ENCODE assay signal across 9 cellular contexts in genomic region chr7:90412458-90413184, GRCh38. TPM values are rescaled to one million over a fixed set of nuclear protein-coding genes. Genes with fewer than 3 reads are reported as not detected.
A peak's percentile ranks its signal among the peaks of the same experiment; 100 is the strongest.
DNase-seq lines count a peak whose midpoint lies in the region; ATAC-seq and TF ChIP-seq lines count a peak whose summit lies in the region.
"Had no signal": no experiment of that assay in that cellular context is flagged by ENCODE, and none has a peak within 500 bp of the region (broad histone marks: within the 10 kb centered on the region; RNA-seq: fewer than 3 reads in every experiment).

No MANE protein-coding gene starts in this region.

- H3K4me3 ChIP-seq in kidney epithelial cell (ENCODE audit: low read depth, low read length) (no peak overlapping the region), neuronal stem cell (ENCODE audit: low read length in 2 of 2) (peak overlapping the region in 1 of 2 donors; percentile 49)

- H3K27ac ChIP-seq in neuronal stem cell (replicated peaks; ENCODE audit: low read length) = no peak overlapping the region

- peaks cover 2% of the 10 kb centered on the region for H3K79me1 ChIP-seq in neuronal stem cell (ENCODE audit: low read depth, low read length)

- H2BK15ac ChIP-seq in neuronal stem cell (ENCODE audit: low read length) = no peak overlapping the region

- no peaks in the 10 kb centered on the region for H3K27me3 Mint-ChIP-seq in activated CD4-positive, alpha-beta memory T cell treated with anti-CD3 and anti-CD28 coated beads for 36 hours

- POLR2A ChIA-PET in activated CD4-positive, alpha-beta memory T cell treated with anti-CD3 and anti-CD28 coated beads for 36 hours (lab: Charles Lee) = no interaction called here

- peak; percentile 60 for ATAC-seq in HG02981 (IDR thresholded peaks at IDR 0.05; ENCODE audit: unreplicated experiment)
- no peak for ATAC-seq in GM18870 (IDR thresholded peaks at IDR 0.05; ENCODE audit: unreplicated experiment)
- no peak for ATAC-seq in GM21717 (IDR thresholded peaks at IDR 0.05; ENCODE audit: unreplicated experiment)

- CTCF ChIA-PET in activated CD4-positive, alpha-beta memory T cell treated with anti-CD3 and anti-CD28 coated beads for 36 hours (lab: Charles Lee) = no interaction called here

- H3K9me3 ChIP-seq in neuronal stem cell (replicated peaks in 1 of 2; ENCODE audit: control insufficient read depth in 2 of 2, insufficient read depth in 1 of 2, low read depth in 1 of 2, low read length in 2 of 2) = peaks cover 0 to 2% of the 10 kb centered on the region in 2 donors

- no peak overlapping the region for H3K4me3 Mint-ChIP-seq in activated CD4-positive, alpha-beta memory T cell treated with anti-CD3 and anti-CD28 coated beads for 36 hours

- H2BK5ac ChIP-seq in neuronal stem cell (ENCODE audit: low read length) = no peak overlapping the region

- no peak overlapping the region for H2BK12ac ChIP-seq in neuronal stem cell (ENCODE audit: low read length)

- H3K18ac ChIP-seq in neuronal stem cell (ENCODE audit: low read length) = no peak overlapping the region

- H2BK120ac ChIP-seq in neuronal stem cell (ENCODE audit: low read depth, low read length) = no peak overlapping the region

- no CpG with 5 or more reads among the region's 11 CpGs for WGBS in neuronal stem cell (ENCODE audit: extremely low coverage in 2 of 2, insufficient read length in 2 of 2, insufficient replicate concordance in 1 of 2), 2 donors

- peaks cover 10% of the 10 kb centered on the region for H3K36me3 Mint-ChIP-seq in activated CD4-positive, alpha-beta memory T cell treated with anti-CD3 and anti-CD28 coated beads for 36 hours

- no peak overlapping the region for H3K27ac Mint-ChIP-seq in activated CD4-positive, alpha-beta memory T cell treated with anti-CD3 and anti-CD28 coated beads for 36 hours

- H3K27me3 ChIP-seq in kidney epithelial cell (ENCODE audit: control insufficient read depth, insufficient read depth, low read length) (no peaks in the 10 kb centered on the region), neuronal stem cell (ENCODE audit: control insufficient read depth in 3 of 3, insufficient read depth in 3 of 3, low read depth in 1 of 3, low read length in 3 of 3) (no peaks in the 10 kb centered on the region)

- TF ChIP-seq CTCF in GM12873 (IDR thresholded peaks at IDR 0.05; ENCODE audit: insufficient read depth, low read depth, low read length, missing control alignments) (peak; percentile 47), kidney epithelial cell (IDR thresholded peaks at IDR 0.05; ENCODE audit: insufficient read depth, low read length, poor library complexity, severe bottlenecking) (peak; percentile 35)

- no peak overlapping the region for H2AK5ac ChIP-seq in neuronal stem cell (ENCODE audit: low read depth, low read length)

- no peak overlapping the region for H4K8ac ChIP-seq in neuronal stem cell (ENCODE audit: low read depth, low read length)

- H3K23ac ChIP-seq in neuronal stem cell (ENCODE audit: low read depth, low read length, poor library complexity) = no peak overlapping the region

- H3K4me1 ChIP-seq in neuronal stem cell (ENCODE audit: control insufficient read depth in 2 of 2, insufficient read depth in 1 of 2, low read depth in 1 of 2, low read length in 2 of 2) = no peaks in the 10 kb centered on the region

- H3K9ac ChIP-seq in neuronal stem cell (ENCODE audit: low read depth, low read length, poor library complexity) = no peak overlapping the region

- DNase-seq in activated CD4-positive, alpha-beta memory T cell treated with anti-CD3 and anti-CD28 coated beads for 36 hours = peak; percentile 44
- DNase-seq in kidney epithelial cell (ENCODE audit: low read depth) = no peak
- no peak for DNase-seq in neuronal stem cell (ENCODE audit: low spot score)
- DNase-seq in ecto neural progenitor cell (ENCODE audit: low spot score) = no peak

- H4K91ac ChIP-seq in neuronal stem cell (ENCODE audit: low read depth, low read length, poor library complexity) = no peak overlapping the region

- no peak overlapping the region for H3K4ac ChIP-seq in neuronal stem cell (ENCODE audit: low read length)

- no peak overlapping the region for H2AFZ ChIP-seq in neuronal stem cell (ENCODE audit: low read length)

- H3K9me3 Mint-ChIP-seq in activated CD4-positive, alpha-beta memory T cell treated with anti-CD3 and anti-CD28 coated beads for 36 hours = no peaks in the 10 kb centered on the region

- no peak overlapping the region for H3K4me2 ChIP-seq in neuronal stem cell (ENCODE audit: insufficient read depth, low read length, poor library complexity, severe bottlenecking)

- H3K36me3 ChIP-seq in kidney epithelial cell (ENCODE audit: control insufficient read depth, insufficient read depth, low read length) = peaks cover 2% of the 10 kb centered on the region
- peaks cover 9 to 74% of the 10 kb centered on the region in 2 donors for H3K36me3 ChIP-seq in neuronal stem cell (replicated peaks in 1 of 2; ENCODE audit: control insufficient read depth in 2 of 2, insufficient read depth in 2 of 2, low read length in 2 of 2)

- intact Hi-C loops in activated CD4-positive, alpha-beta memory T cell treated with anti-CD3 and anti-CD28 coated beads for 36 hours (cut with micrococcal nuclease) = loop anchor here (5.0 kb wide), 1 partner anchor 100 kb away; no protein-coding TSS in a partner anchor

- H3K14ac ChIP-seq in neuronal stem cell (ENCODE audit: low read length) = no peak overlapping the region

- no peaks in the 10 kb centered on the region for H3K4me1 Mint-ChIP-seq in activated CD4-positive, alpha-beta memory T cell treated with anti-CD3 and anti-CD28 coated beads for 36 hours (ENCODE audit: low read depth)

RNA-seq across cellular contexts. Expression of gene CLDN12, which starts 9.4 kb away (rescaled TPM):
- total RNA-seq in activated CD4-positive, alpha-beta memory T cell treated with anti-CD3 and anti-CD28 coated beads for 36 hours = 1 to 10 TPM; 6.9 to 8.3 TPM
- total RNA-seq in kidney epithelial cell = 62.7 and 63.3 TPM in 2 replicates
- polyA plus RNA-seq in neuronal stem cell (2013, experiment 1 of 2) = 25.0 TPM
- 27.1 TPM for polyA plus RNA-seq in neuronal stem cell (2013, experiment 2 of 2)

RNA-seq across cellular contexts. Expression of gene PTTG1IP2, which starts 56.8 kb away (rescaled TPM):
- total RNA-seq in activated CD4-positive, alpha-beta memory T cell treated with anti-CD3 and anti-CD28 coated beads for 36 hours = not detected
- total RNA-seq in kidney epithelial cell = not detected in 2 replicates
- not detected for polyA plus RNA-seq in neuronal stem cell (2013, experiment 1 of 2)
- polyA plus RNA-seq in neuronal stem cell (2013, experiment 2 of 2) = not detected
- polyA plus RNA-seq: esophagus had no signal
